ENCODE assay signal across 8 cellular contexts in the genomic region with DNA sequence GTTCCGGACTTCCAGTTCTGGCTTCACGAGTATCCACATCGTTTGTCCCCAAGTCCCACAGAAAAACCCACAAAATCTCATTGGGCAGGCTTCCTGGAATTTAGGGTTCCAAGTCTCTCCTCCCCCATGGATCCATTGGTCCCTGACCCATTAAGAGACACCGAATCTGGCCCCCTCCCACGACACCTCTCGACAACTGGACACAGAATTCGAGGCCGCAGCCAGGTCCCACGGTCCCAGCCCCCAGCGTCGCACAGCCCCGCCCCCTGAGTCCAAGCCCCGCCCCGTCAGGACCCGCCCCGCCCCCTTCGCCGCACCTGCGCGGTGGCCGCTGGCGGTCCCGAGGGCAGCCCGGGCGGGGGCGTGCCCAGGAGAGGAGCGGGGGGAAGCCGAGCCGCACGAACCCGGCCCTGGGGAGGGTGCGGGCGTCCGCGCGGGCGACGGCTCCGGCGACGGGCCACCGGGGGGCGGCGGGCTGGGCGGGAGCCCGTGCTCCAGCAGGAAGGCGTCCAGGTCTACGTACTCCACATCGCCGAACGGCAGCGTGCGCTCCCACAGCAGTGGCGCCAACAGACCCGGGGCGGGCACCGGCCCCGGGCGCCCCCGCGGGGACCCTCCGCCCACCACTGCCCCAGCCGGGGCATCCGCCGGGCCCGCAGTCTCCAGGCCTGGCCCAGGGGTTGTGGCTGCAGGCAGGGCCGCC. TPM values are rescaled to one million over a fixed set of nuclear protein-coding genes. Genes with fewer than 3 reads are reported as not detected.
DNase-seq lines count a peak whose midpoint lies in the region; ATAC-seq, FAIRE-seq and TF ChIP-seq lines count a peak whose summit lies in the region.

No MANE protein-coding gene starts in this region.

- H3K27me3 ChIP-seq in H1 (replicated peaks in 1 of 4; ENCODE audit: control insufficient read depth in 3 of 4, extremely low read depth in 1 of 4, insufficient read depth in 3 of 4, low read length in 3 of 4) = peaks cover 0 to 2% (median 0%) of the 10 kb centered on the region in 4 experiments; a peak in 2 of 7 replicates

- peaks cover 9 to 37% (median 29%) of the 10 kb centered on the region in 4 experiments for H3K4me1 ChIP-seq in H1 (replicated peaks in 1 of 4; ENCODE audit: control insufficient read depth in 3 of 4, insufficient read depth in 4 of 4, low read length in 3 of 4)

- H2AFZ ChIP-seq in H1 (ENCODE audit: low read length) = no peak overlapping the region

- H3K79me1 ChIP-seq in H1 (ENCODE audit: low read depth, low read length) = no peaks in the 10 kb centered on the region

- peak overlapping the region in 1 of 4 experiments; percentile 53; a peak in 3 of 7 replicates for H3K9ac ChIP-seq in H1 (replicated peaks in 1 of 4; ENCODE audit: extremely low read depth in 1 of 4, low read depth in 3 of 4, low read length in 3 of 4)

- TF ChIP-seq RAD21 in H1 (IDR thresholded peaks at IDR 0.05 in 1 of 2, conservative IDR thresholded peaks at IDR 0.05 in 1 of 2; ENCODE audit: low read depth in 2 of 2, low read length in 2 of 2) = no peak

- no peak overlapping the region for H2BK15ac ChIP-seq in H1 (ENCODE audit: low read length)

- H3K27me3 Mint-ChIP-seq in activated CD8-positive, alpha-beta T cell treated with anti-CD3 and anti-CD28 coated beads, Interleukin-2, amount 10 ng/mL, durations not matched to agents 7 days and 5 days (ENCODE audit: low read depth) = no peaks in the 10 kb centered on the region

- no peaks in the 10 kb centered on the region for H3K9me3 ChIP-seq in H1 (ENCODE audit: insufficient read depth in 2 of 2, low read depth in 1 of 2, low read length in 1 of 2)

- H4K91ac ChIP-seq in H1 (replicated peaks; ENCODE audit: insufficient read length, low read length) = no peak overlapping the region

- 19% methylated on average over 7 of the region's 67 CpGs; no CpG with 5 or more reads in 1 of the 2 experiments for WGBS in H1 (ENCODE audit: extremely low coverage in 1 of 2, insufficient coverage in 1 of 2, insufficient read length in 1 of 2, insufficient replicate concordance in 2 of 2, low coverage in 1 of 2, low lambda C conversion rate in 2 of 2, missing lambda C conversion rate in 1 of 2), 2 experiments

- no peak overlapping the region for H2AK5ac ChIP-seq in H1 (ENCODE audit: low read depth, low read length)

- peaks cover 27% of the 10 kb centered on the region for H3K23me2 ChIP-seq in H1 (ENCODE audit: low read depth, low read length)

- H3K36me3 Mint-ChIP-seq in activated CD8-positive, alpha-beta T cell treated with anti-CD3 and anti-CD28 coated beads, Interleukin-2, amount 10 ng/mL, durations not matched to agents 7 days and 5 days (ENCODE audit: low read depth) = peaks cover 6% of the 10 kb centered on the region

- CTCF ChIA-PET in activated CD8-positive, alpha-beta T cell treated with anti-CD3 and anti-CD28 coated beads, Interleukin-2, amount 10 ng/mL, durations not matched to agents 7 days and 5 days (lab: Charles Lee) = interaction anchor here (1.8 kb wide), 1 partner anchor 10 kb away, joined by 9 read pairs; a partner anchor contains a TSS
- CTCF ChIA-PET in H1 (lab: Charles Lee; ENCODE audit: partially characterized antibody) = no interaction called here

- TF ChIP-seq CTCF in H1 (IDR thresholded peaks at IDR 0.05; ENCODE audit: control extremely low read depth in 1 of 3, insufficient read depth in 1 of 3, low read depth in 1 of 3, low read length in 3 of 3) = no peak

- H2BK20ac ChIP-seq in H1 (ENCODE audit: low read length) = no peak overlapping the region

- H3K36me3 ChIP-seq in H1 (ENCODE audit: control insufficient read depth in 2 of 4, insufficient read depth in 4 of 4, low read length in 3 of 4) = no peaks in the 10 kb centered on the region

- peak overlapping the region; percentile 96 for H3K27ac Mint-ChIP-seq in activated CD8-positive, alpha-beta T cell treated with anti-CD3 and anti-CD28 coated beads, Interleukin-2, amount 10 ng/mL, durations not matched to agents 7 days and 5 days

- no peak overlapping the region for H3K27ac ChIP-seq in H1 (ENCODE audit: low read depth, low read length)

- peak overlapping the region; percentile 94 to 95 for H3K4me2 ChIP-seq in H1 (ENCODE audit: insufficient read depth in 1 of 2, low read depth in 2 of 2, low read length in 2 of 2)

- peak overlapping the region; percentile 81; the same call in 1 of the 2 replicates for H3K18ac ChIP-seq in H1 (ENCODE audit: extremely low read depth, low read length)

- peak; percentile 5 for ATAC-seq in activated CD8-positive, alpha-beta T cell treated with anti-CD3 and anti-CD28 coated beads, Interleukin-2, amount 10 ng/mL, durations not matched to agents 7 days and 5 days
- no peak for ATAC-seq in GM21619 (IDR thresholded peaks at IDR 0.05; ENCODE audit: unreplicated experiment)

- H4K8ac ChIP-seq in H1 (ENCODE audit: extremely low read depth, insufficient read depth, low read length) = no peak overlapping the region

- peaks cover 0 to 4% of the 10 kb centered on the region in 2 experiments for H4K20me1 ChIP-seq in H1 (replicated peaks in 1 of 2; ENCODE audit: control insufficient read depth in 1 of 2, insufficient read depth in 2 of 2, low read length in 2 of 2)

- no peak overlapping the region for H2BK5ac ChIP-seq in H1 (ENCODE audit: low read depth, low read length)

- peaks cover 60% of the 10 kb centered on the region for H3K4me1 Mint-ChIP-seq in activated CD8-positive, alpha-beta T cell treated with anti-CD3 and anti-CD28 coated beads, Interleukin-2, amount 10 ng/mL, durations not matched to agents 7 days and 5 days (ENCODE audit: low read depth)

- no peak for FAIRE-seq in H1 (lab: Jason Lieb, UNC)

- no peak overlapping the region for H2BK12ac ChIP-seq in H1 (ENCODE audit: low read depth, low read length)

- no peak overlapping the region for H3K56ac ChIP-seq in H1 (replicated peaks; ENCODE audit: insufficient read length, low read depth, low read length)

- no peaks in the 10 kb centered on the region for H3K79me2 ChIP-seq in H1 (ENCODE audit: control insufficient read depth in 1 of 2, insufficient read depth in 2 of 2, low read length in 2 of 2)

- DNase-seq in NK-92 treated with Interleukin-12 subunit alpha and Interleukin-12 subunit beta, amount 100 ng/mL, for 24 hours (lab: John Stamatoyannopoulos, UW) = peak; percentile 41
- DNase-seq in NK-92 (lab: John Stamatoyannopoulos, UW; ENCODE audit: unreplicated experiment) = no peak
- peak; percentile 33 for DNase-seq in NCI-H2196 treated with DMSO at 0.1 percent for 48 hours (lab: John Stamatoyannopoulos, UW; ENCODE audit: unreplicated experiment)
- DNase-seq in activated CD8-positive, alpha-beta T cell treated with anti-CD3 and anti-CD28 coated beads, Interleukin-2, amount 10 ng/mL, durations not matched to agents 7 days and 5 days = peak; percentile 79
- DNase-seq in H1 (ENCODE audit: low read depth in 1 of 2, low spot score in 2 of 2) = peak in 1 of 2 experiments; percentile 84
- peak; percentile 66 for DNase-seq in mucosa of gallbladder (ENCODE audit: low spot score)
- DNase-seq in stimulated activated CD8-positive, alpha-beta memory T cell treated with anti-CD3 and anti-CD28 coated beads, Interleukin-7, amount 100 ng/mL, for 4 hours (ENCODE audit: low read depth in 2 of 2) = peak; percentile 50 to 72

- no peak for TF ChIP-seq EP300 in H1 (IDR thresholded peaks at IDR 0.05; ENCODE audit: borderline replicate concordance in 1 of 2, low read depth in 2 of 2, low read length in 2 of 2)

- POLR2A ChIA-PET in activated CD8-positive, alpha-beta T cell treated with anti-CD3 and anti-CD28 coated beads, Interleukin-2, amount 10 ng/mL, durations not matched to agents 7 days and 5 days (lab: Charles Lee) = interaction anchor here (1.0 to 2.3 kb wide), 3 partner anchors 10 to 141 kb away, joined by 3 to 9 read pairs (median 5); a partner anchor contains a TSS
- POLR2A ChIA-PET in H1 (lab: Charles Lee; ENCODE audit: partially characterized antibody) = interaction anchor here (0.6 to 30.9 kb wide), 3 partner anchors 10 to 265 kb away, joined by 3 to 788 read pairs (median 3); a partner anchor contains a TSS

- H3K23ac ChIP-seq in H1 (ENCODE audit: insufficient read length) = no peak overlapping the region

- no peak overlapping the region for H3K14ac ChIP-seq in H1 (ENCODE audit: insufficient read length)

- no peak overlapping the region for H2BK120ac ChIP-seq in H1 (replicated peaks; ENCODE audit: low read depth, low read length)

- H3K9me3 Mint-ChIP-seq in activated CD8-positive, alpha-beta T cell treated with anti-CD3 and anti-CD28 coated beads, Interleukin-2, amount 10 ng/mL, durations not matched to agents 7 days and 5 days (ENCODE audit: insufficient read depth) = no peaks in the 10 kb centered on the region

- peak in 1 of 2 experiments; percentile 10; a peak in 1 of 3 replicates for TF ChIP-seq POLR2A in H1 (IDR thresholded peaks at IDR 0.05; ENCODE audit: control extremely low read depth in 1 of 2, low read depth in 2 of 2, low read length in 2 of 2)

- H3K4ac ChIP-seq in H1 (replicated peaks; ENCODE audit: insufficient read length, low read depth, low read length) = no peak overlapping the region

- no peak overlapping the region for H4K5ac ChIP-seq in H1 (ENCODE audit: insufficient read length, low read depth, low read length)

- peak overlapping the region; percentile 97 for H3K4me3 Mint-ChIP-seq in activated CD8-positive, alpha-beta T cell treated with anti-CD3 and anti-CD28 coated beads, Interleukin-2, amount 10 ng/mL, durations not matched to agents 7 days and 5 days

- H3K4me3 ChIP-seq in H1 (ENCODE audit: extremely low read depth in 1 of 4, insufficient read depth in 2 of 4, low read depth in 3 of 4, low read length in 4 of 4) = peak overlapping the region; percentile 58 to 74 (median 66)

RNA-seq across cellular contexts. Expression of a gene that starts 1.8 kb away (rescaled TPM):
- total RNA-seq in activated CD8-positive, alpha-beta T cell treated with anti-CD3 and anti-CD28 coated beads, Interleukin-2, amount 10 ng/mL, durations not matched to agents 7 days and 5 days = 10 to 100 TPM; 17.3 to 18.3 TPM
- 8.3 and 9.9 TPM in 2 replicates for total RNA-seq in H1 (2021; fragmentation: NEBNext Ultra II Directional; extraction: Animal tissue kit (Norgen Biotek cat#: 25700))
- polyA plus RNA-seq in H1 (2011; rRNA removed) = 7.5 and 8.2 TPM in 2 replicates
- polyA plus RNA-seq in H1 (2011; cell fraction: cytosol; rRNA removed) = 4.7 TPM
- 7.8 TPM for polyA plus RNA-seq in H1 (2011; cell fraction: nucleus; rRNA removed)
- 6.7 to 12.3 TPM (median 10.9 TPM) in 4 replicates for polyA plus RNA-seq in H1 (2012, experiment 1 of 2)
- 12.0 TPM for polyA plus RNA-seq in H1 (2012, experiment 2 of 2)
- 4.4 TPM for polyA plus RNA-seq in H1 (2013, experiment 1 of 2)
- polyA plus RNA-seq in H1 (2013, experiment 2 of 2) = 5.6 TPM
- 3.9 and 5.5 TPM in 2 replicates for polyA minus RNA-seq in H1 (2011; rRNA and poly(A)+ RNA removed)
- polyA minus RNA-seq in H1 (2011; cell fraction: cytosol; rRNA and poly(A)+ RNA removed) = 9.2 TPM
- 9.2 TPM for polyA minus RNA-seq in H1 (2011; cell fraction: nucleus; rRNA and poly(A)+ RNA removed)
- 39.9 TPM for total RNA-seq in mucosa of gallbladder

RNA-seq across cellular contexts. Expression of a gene that starts 10.6 kb away (rescaled TPM):
- total RNA-seq in activated CD8-positive, alpha-beta T cell treated with anti-CD3 and anti-CD28 coated beads, Interleukin-2, amount 10 ng/mL, durations not matched to agents 7 days and 5 days = 1 to 10 TPM; 5.2 to 6.3 TPM
- total RNA-seq in H1 (2021; fragmentation: NEBNext Ultra II Directional; extraction: Animal tissue kit (Norgen Biotek cat#: 25700)) = 51.7 and 53.0 TPM in 2 replicates
- 71.4 and 78.9 TPM in 2 replicates for polyA plus RNA-seq in H1 (2011; rRNA removed)
- 62.3 TPM for polyA plus RNA-seq in H1 (2011; cell fraction: cytosol; rRNA removed)
- 77.1 TPM for polyA plus RNA-seq in H1 (2011; cell fraction: nucleus; rRNA removed)
- polyA plus RNA-seq in H1 (2012, experiment 1 of 2) = 78.7 to 120 TPM (median 114 TPM) in 4 replicates
- polyA plus RNA-seq in H1 (2012, experiment 2 of 2) = 89.3 TPM
- polyA plus RNA-seq in H1 (2013, experiment 1 of 2) = 127 TPM
- 134 TPM for polyA plus RNA-seq in H1 (2013, experiment 2 of 2)
- 18.5 and 21.1 TPM in 2 replicates for polyA minus RNA-seq in H1 (2011; rRNA and poly(A)+ RNA removed)
- polyA minus RNA-seq in H1 (2011; cell fraction: cytosol; rRNA and poly(A)+ RNA removed) = 18.4 TPM
- 19.0 TPM for polyA minus RNA-seq in H1 (2011; cell fraction: nucleus; rRNA and poly(A)+ RNA removed)
- 46.2 TPM for total RNA-seq in mucosa of gallbladder

RNA-seq across cellular contexts. Expression of a gene that starts 16.1 kb away (rescaled TPM):
- total RNA-seq in activated CD8-positive, alpha-beta T cell treated with anti-CD3 and anti-CD28 coated beads, Interleukin-2, amount 10 ng/mL, durations not matched to agents 7 days and 5 days = 10 to 100 TPM; 33.0 to 33.1 TPM
- 60.9 and 61.6 TPM in 2 replicates for total RNA-seq in H1 (2021; fragmentation: NEBNext Ultra II Directional; extraction: Animal tissue kit (Norgen Biotek cat#: 25700))
- 43.9 and 81.8 TPM in 2 replicates for polyA plus RNA-seq in H1 (2011; rRNA removed)
- 48.1 TPM for polyA plus RNA-seq in H1 (2011; cell fraction: cytosol; rRNA removed)
- polyA plus RNA-seq in H1 (2011; cell fraction: nucleus; rRNA removed) = 85.3 TPM
- polyA plus RNA-seq in H1 (2012, experiment 1 of 2) = 43.7 to 47.8 TPM (median 45.2 TPM) in 4 replicates
- 41.5 TPM for polyA plus RNA-seq in H1 (2012, experiment 2 of 2)
- 28.9 TPM for polyA plus RNA-seq in H1 (2013, experiment 1 of 2)
- 25.8 TPM for polyA plus RNA-seq in H1 (2013, experiment 2 of 2)
- polyA minus RNA-seq in H1 (2011; rRNA and poly(A)+ RNA removed) = 21.2 and 25.9 TPM in 2 replicates
- polyA minus RNA-seq in H1 (2011; cell fraction: cytosol; rRNA and poly(A)+ RNA removed) = 37.9 TPM
- polyA minus RNA-seq in H1 (2011; cell fraction: nucleus; rRNA and poly(A)+ RNA removed) = 55.2 TPM
- total RNA-seq in mucosa of gallbladder = 51.8 TPM

RNA-seq across cellular contexts. Expression of a gene that starts 16.4 kb away (rescaled TPM):
- total RNA-seq in activated CD8-positive, alpha-beta T cell treated with anti-CD3 and anti-CD28 coated beads, Interleukin-2, amount 10 ng/mL, durations not matched to agents 7 days and 5 days = 1,000 to 10,000 TPM; 1,371 to 1,433 TPM
- total RNA-seq in H1 (2021; fragmentation: NEBNext Ultra II Directional; extraction: Animal tissue kit (Norgen Biotek cat#: 25700)) = 1,669 and 1,693 TPM in 2 replicates
- 2,789 and 3,426 TPM in 2 replicates for polyA plus RNA-seq in H1 (2011; rRNA removed)
- polyA plus RNA-seq in H1 (2011; cell fraction: cytosol; rRNA removed) = 2,747 TPM
- 1,998 TPM for polyA plus RNA-seq in H1 (2011; cell fraction: nucleus; rRNA removed)
- 1,368 to 3,492 TPM (median 2,780 TPM) in 4 replicates for polyA plus RNA-seq in H1 (2012, experiment 1 of 2)
- 5,563 TPM for polyA plus RNA-seq in H1 (2012, experiment 2 of 2)
- polyA plus RNA-seq in H1 (2013, experiment 1 of 2) = 2,312 TPM
- polyA plus RNA-seq in H1 (2013, experiment 2 of 2) = 2,245 TPM
- 621 and 624 TPM in 2 replicates for polyA minus RNA-seq in H1 (2011; rRNA and poly(A)+ RNA removed)
- 738 TPM for polyA minus RNA-seq in H1 (2011; cell fraction: cytosol; rRNA and poly(A)+ RNA removed)
- 950 TPM for polyA minus RNA-seq in H1 (2011; cell fraction: nucleus; rRNA and poly(A)+ RNA removed)
- total RNA-seq in mucosa of gallbladder = 1,057 TPM

RNA-seq across cellular contexts. Expression of a gene that starts 20.5 kb away (rescaled TPM):
- 1 to 10 TPM; 1.7 to 2.3 TPM for total RNA-seq in activated CD8-positive, alpha-beta T cell treated with anti-CD3 and anti-CD28 coated beads, Interleukin-2, amount 10 ng/mL, durations not matched to agents 7 days and 5 days
- 5.3 and 6.5 TPM in 2 replicates for total RNA-seq in H1 (2021; fragmentation: NEBNext Ultra II Directional; extraction: Animal tissue kit (Norgen Biotek cat#: 25700))
- polyA plus RNA-seq in H1 (2011; rRNA removed) = 1.8 and 2.5 TPM in 2 replicates
- polyA plus RNA-seq in H1 (2011; cell fraction: cytosol; rRNA removed) = 3.0 TPM
- 5.5 TPM for polyA plus RNA-seq in H1 (2011; cell fraction: nucleus; rRNA removed)
- 3.1 to 4.6 TPM (median 3.9 TPM) in 4 replicates for polyA plus RNA-seq in H1 (2012, experiment 1 of 2)
- polyA plus RNA-seq in H1 (2012, experiment 2 of 2) = 1.4 TPM
- polyA plus RNA-seq in H1 (2013, experiment 1 of 2) = 3.6 TPM
- 2.4 TPM for polyA plus RNA-seq in H1 (2013, experiment 2 of 2)
- 1.1 TPM in 2 replicates for polyA minus RNA-seq in H1 (2011; rRNA and poly(A)+ RNA removed)
- polyA minus RNA-seq in H1 (2011; cell fraction: cytosol; rRNA and poly(A)+ RNA removed) = 2.1 TPM
- 2.4 TPM for polyA minus RNA-seq in H1 (2011; cell fraction: nucleus; rRNA and poly(A)+ RNA removed)
- total RNA-seq in mucosa of gallbladder = 143 TPM
